ENCODE assay signal across 14 cellular contexts in the genomic region with DNA sequence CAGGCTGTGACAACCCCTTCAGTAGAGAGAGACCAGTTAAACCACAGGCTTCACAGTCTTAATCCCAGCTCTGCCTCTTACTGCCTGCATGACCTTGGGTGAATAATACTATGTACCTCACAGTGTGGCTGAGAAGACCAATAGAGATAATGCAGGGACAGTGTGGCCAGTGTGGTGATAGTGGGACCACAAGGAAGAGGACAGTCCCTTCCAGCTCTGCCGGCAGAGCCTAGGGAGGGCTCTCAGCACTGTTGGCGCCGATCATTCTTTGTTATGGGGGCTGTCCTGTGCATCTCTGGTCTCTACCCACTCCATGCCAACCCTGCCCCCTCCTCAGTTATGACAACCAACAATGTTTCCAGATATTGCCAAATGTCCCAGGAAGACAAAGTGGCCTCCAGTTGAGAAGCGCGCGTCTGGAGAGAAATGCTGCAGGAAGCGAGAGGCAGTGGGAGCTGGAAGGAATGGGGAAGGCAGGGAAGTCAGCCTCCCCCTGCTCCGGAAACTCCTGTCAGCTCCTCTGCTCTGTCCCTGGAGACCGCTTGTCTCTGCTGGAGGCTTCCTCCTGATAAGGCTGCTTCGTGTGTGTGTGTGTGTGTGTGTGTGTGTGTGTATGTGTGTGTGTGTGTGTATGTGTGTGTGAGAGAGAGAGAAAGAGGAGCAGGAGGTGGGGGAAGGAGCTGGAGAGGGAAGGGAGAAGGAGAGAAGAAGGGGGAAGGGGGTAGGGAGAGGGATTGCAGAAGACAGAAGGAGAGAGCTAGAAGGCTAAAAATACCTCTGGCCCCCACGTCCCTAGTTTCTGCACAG. TPM values are rescaled to one million over a fixed set of nuclear protein-coding genes. Genes with fewer than 3 reads are reported as not detected.
DNase-seq lines count a peak whose midpoint lies in the region; ATAC-seq and TF ChIP-seq lines count a peak whose summit lies in the region.
"Had no signal": no experiment of that assay in that cellular context is flagged by ENCODE, and none has a peak within 500 bp of the region (broad histone marks: within the 10 kb centered on the region; RNA-seq: fewer than 3 reads in every experiment).

No MANE protein-coding gene starts in this region.

- intact Hi-C loops in stomach (cut with DNase I; ENCODE audit: low total_unique reads), result loop anchor here (5.0 kb wide), 1 partner anchor 150 kb away; no protein-coding TSS in a partner anchor

- no peaks in the 10 kb centered on the region for H4K20me1 ChIP-seq in neural cell (ENCODE audit: insufficient read depth)

- no peak overlapping the region for H3K4me3 Mint-ChIP-seq in stimulated activated naive B cell treated with anti-CD40 and anti-IgM and Interleukin-4, amounts not matched to agents 10 μg/mL and 1 μg/mL and 100 μg/mL, for 72 hours
- H3K4me3 Mint-ChIP-seq: activated naive CD4-positive, alpha-beta T cell treated with anti-CD3 and anti-CD28 coated beads for 36 hours had no signal

- no peaks in the 10 kb centered on the region for H3K9me2 ChIP-seq in neural cell (ENCODE audit: insufficient read depth, low read length)

- H3K9ac ChIP-seq in SK-N-MC (ENCODE audit: insufficient read length), result peak overlapping the region; percentile 7
- peak overlapping the region; percentile 65 for H3K9ac ChIP-seq in neural cell (ENCODE audit: low read length)

- ATAC-seq in stimulated activated naive B cell treated with anti-CD40 and anti-IgM and Interleukin-4, amounts not matched to agents 10 μg/mL and 1 μg/mL and 100 μg/mL, for 72 hours (replicated peaks), result no peak
- ATAC-seq: naive thymus-derived CD8-positive, alpha-beta T cell; stimulated activated naive CD8-positive, alpha-beta T cell treated with anti-CD3 and anti-CD28 coated beads, Interleukin-15, Interleukin-2, amounts not matched to agents 100 U/mL and 50 U/mL, for 24 hours had no signal

- DNase-seq in GM10266 (ENCODE audit: extremely low spot score) (peak; percentile 35), SK-N-MC (ENCODE audit: low read depth, low spot score) (peak; percentile 95), fibroblast of mammary gland (ENCODE audit: low read depth) (peak; percentile 38), stomach (no peak), T-helper 9 cell (no peak), NCI-H1417 (lab: John Stamatoyannopoulos, UW) (no peak)
- no peak for DNase-seq in stimulated activated naive B cell treated with anti-CD40 and anti-IgM and Interleukin-4, amounts not matched to agents 10 μg/mL and 1 μg/mL and 100 μg/mL, for 72 hours
- DNase-seq: activated CD4-positive, alpha-beta T cell treated with anti-CD3 and anti-CD28 coated beads, Interleukin-2, amount 50 U/mL, for 48 hours; activated naive CD4-positive, alpha-beta T cell treated with anti-CD3 and anti-CD28 coated beads for 36 hours; naive thymus-derived CD8-positive, alpha-beta T cell; NCI-H345; SIG-M5; stimulated activated naive CD8-positive, alpha-beta T cell treated with anti-CD3 and anti-CD28 coated beads, Interleukin-15, Interleukin-2, amounts not matched to agents 100 U/mL and 50 U/mL, for 24 hours had no signal

- no peak overlapping the region for H3K27ac Mint-ChIP-seq in stimulated activated naive B cell treated with anti-CD40 and anti-IgM and Interleukin-4, amounts not matched to agents 10 μg/mL and 1 μg/mL and 100 μg/mL, for 72 hours
- H3K27ac Mint-ChIP-seq: activated naive CD4-positive, alpha-beta T cell treated with anti-CD3 and anti-CD28 coated beads for 36 hours had no signal

- H2AFZ ChIP-seq in neural cell (ENCODE audit: low read depth, low read length), result peak overlapping the region; percentile 34

- H3K27ac ChIP-seq in SK-N-MC, result peak overlapping the region; percentile 84
- peak overlapping the region; percentile 88 for H3K27ac ChIP-seq in neural cell (ENCODE audit: low read length)
- no peak overlapping the region for H3K27ac ChIP-seq in stomach

- no peaks in the 10 kb centered on the region for H3F3A ChIP-seq in neural cell (ENCODE audit: insufficient read depth, low read length, poor library complexity, severe bottlenecking)

- H3K9me3 ChIP-seq in SK-N-MC (ENCODE audit: low read depth, low read length) (no peaks in the 10 kb centered on the region), neural cell (ENCODE audit: low read length) (no peaks in the 10 kb centered on the region), stomach (no peaks in the 10 kb centered on the region)

- peaks cover 0 to 2% of the 10 kb centered on the region in 2 donors for H3K9me3 Mint-ChIP-seq in stimulated activated naive B cell treated with anti-CD40 and anti-IgM and Interleukin-4, amounts not matched to agents 10 μg/mL and 1 μg/mL and 100 μg/mL, for 72 hours
- H3K9me3 Mint-ChIP-seq: activated naive CD4-positive, alpha-beta T cell treated with anti-CD3 and anti-CD28 coated beads for 36 hours; naive thymus-derived CD8-positive, alpha-beta T cell had no signal

- peak overlapping the region; percentile 77 for H3K4me3 ChIP-seq in SK-N-MC
- no peak overlapping the region for H3K4me3 ChIP-seq in fibroblast of mammary gland (ENCODE audit: control insufficient read depth, low read depth, low read length)
- H3K4me3 ChIP-seq in neural cell (ENCODE audit: low read length), result peak overlapping the region; percentile 47
- no peak overlapping the region for H3K4me3 ChIP-seq in stomach

- H3K36me3 ChIP-seq in SK-N-MC (ENCODE audit: insufficient read depth, low read length), result no peaks in the 10 kb centered on the region
- H3K36me3 ChIP-seq in neural cell (ENCODE audit: insufficient read depth, low read length), result no peaks in the 10 kb centered on the region
- no peaks in the 10 kb centered on the region for H3K36me3 ChIP-seq in stomach

- whole genome bisulfite sequencing in stomach, 5 donors, result 45 to 61% (median 53%) methylated on average over 11 of the region's 11 CpGs

- no peaks in the 10 kb centered on the region for H3K36me3 Mint-ChIP-seq in stimulated activated naive B cell treated with anti-CD40 and anti-IgM and Interleukin-4, amounts not matched to agents 10 μg/mL and 1 μg/mL and 100 μg/mL, for 72 hours
- H3K36me3 Mint-ChIP-seq: naive thymus-derived CD8-positive, alpha-beta T cell had no signal

- peaks cover 12 to 26% of the 10 kb centered on the region in 2 donors for H3K4me1 Mint-ChIP-seq in stimulated activated naive B cell treated with anti-CD40 and anti-IgM and Interleukin-4, amounts not matched to agents 10 μg/mL and 1 μg/mL and 100 μg/mL, for 72 hours

- TF ChIP-seq RAD21 in neural cell (conservative IDR thresholded peaks at IDR 0.05), result peak; percentile 37

- peaks cover 0 to 15% (median 10%) of the 10 kb centered on the region in 4 donors for H3K4me1 ChIP-seq in stomach

- TF ChIP-seq CTCF in GM10266 (IDR thresholded peaks at IDR 0.05; ENCODE audit: control insufficient read depth, insufficient read depth, low read depth, missing control alignments), result no peak
- TF ChIP-seq CTCF in fibroblast of mammary gland (conservative IDR thresholded peaks at IDR 0.05; ENCODE audit: control insufficient read depth, insufficient read depth, low read depth, low read length), result no peak
- no peak for TF ChIP-seq CTCF in neural cell (IDR thresholded peaks at IDR 0.05; ENCODE audit: poor library complexity, severe bottlenecking)
- no peak for TF ChIP-seq CTCF in stomach (IDR thresholded peaks at IDR 0.05)

- TF ChIP-seq POLR2A in stomach (IDR thresholded peaks at IDR 0.05), result no peak

- no peaks in the 10 kb centered on the region for H3K27me3 ChIP-seq in neural cell (ENCODE audit: insufficient read depth, low read depth, low read length)
- peaks cover 0 to 18% (median 0%) of the 10 kb centered on the region in 3 donors for H3K27me3 ChIP-seq in stomach

- peaks cover 27 to 33% of the 10 kb centered on the region in 2 donors for H3K27me3 Mint-ChIP-seq in stimulated activated naive B cell treated with anti-CD40 and anti-IgM and Interleukin-4, amounts not matched to agents 10 μg/mL and 1 μg/mL and 100 μg/mL, for 72 hours

- H3K79me2 ChIP-seq in neural cell (replicated peaks; ENCODE audit: insufficient read depth, low read length), result no peaks in the 10 kb centered on the region

- H3K4me2 ChIP-seq in neural cell (ENCODE audit: low read length), result peak overlapping the region; percentile 52

- TF ChIP-seq EP300 in neural cell (conservative IDR thresholded peaks at IDR 0.05; ENCODE audit: poor library complexity, severe bottlenecking), result peak; percentile 91
- no peak for TF ChIP-seq EP300 in stomach (IDR thresholded peaks at IDR 0.05)

TF ChIP-seq in neural cell, 6 proteins besides CTCF, POLR2A, EP300 and RAD21:
- TF ChIP-seq POLR2AphosphoS5 (IDR thresholded peaks at IDR 0.05) (peak; percentile 84), SMC3 (conservative IDR thresholded peaks at IDR 0.05; ENCODE audit: poor library complexity) (peak; percentile 48), REST (IDR thresholded peaks at IDR 0.05; ENCODE audit: borderline replicate concordance) (peak; percentile 67), EZH2 (IDR thresholded peaks at IDR 0.05; ENCODE audit: borderline replicate concordance, insufficient read depth, low read length, poor library complexity, severe bottlenecking) (no peak)

RNA-seq across cellular contexts. Expression of gene FABP6, which starts 31.8 kb away (rescaled TPM):
- 3.6 TPM in 1 of 2 replicates, not detected in the other for polyA plus RNA-seq in neural cell
- polyA minus RNA-seq in neural cell, result 1.4 TPM in 1 of 2 replicates, not detected in the other
- 1 to 10 TPM in 1 of 5 donors, not detected in 4; 6.1 TPM for total RNA-seq in stomach
- 1 to 10 TPM in 1 of 3 donors, under 1 TPM in 1, not detected in 1; 0.50 to 1.9 TPM for polyA plus RNA-seq in stomach
- total RNA-seq: activated naive CD4-positive, alpha-beta T cell treated with anti-CD3 and anti-CD28 coated beads for 36 hours; naive thymus-derived CD8-positive, alpha-beta T cell had no signal
- polyA plus RNA-seq: naive thymus-derived CD8-positive, alpha-beta T cell had no signal

Comparison
In these comparisons a context has a peak if more than half of its experiments do, and no peak if none do; other contexts are left out.
1. DNase-seq: peak in GM10266 (single experiment), SK-N-MC (single experiment) and fibroblast of mammary gland (single experiment); none in stomach (single experiment), T-helper 9 cell (single experiment), stimulated activated naive B cell treated with anti-CD40 and anti-IgM and Interleukin-4, amounts not matched to agents 10 μg/mL and 1 μg/mL and 100 μg/mL, for 72 hours (single experiment) and NCI-H1417 (0 of 3).
2. H3K27ac ChIP-seq: peak in SK-N-MC (single experiment) and neural cell (single experiment); none in stomach (0 of 5).
3. H3K4me3 ChIP-seq: peak in SK-N-MC (single experiment) and neural cell (single experiment); none in fibroblast of mammary gland (single experiment) and stomach (0 of 4).